In genomic region chr2:161136696-161137324, GRCh38 we compare ENCODE assay signal across 8 cellular contexts. TPM values are rescaled to one million over a fixed set of nuclear protein-coding genes. Genes with fewer than 3 reads are reported as not detected.
DNase-seq lines count a peak whose midpoint lies in the region; ATAC-seq and TF ChIP-seq lines count a peak whose summit lies in the region.

No MANE protein-coding gene starts in this region.

- H3K4me1 Mint-ChIP-seq in natural killer cell, result peaks cover 33 to 48% of the 10 kb centered on the region in 2 donors
- H3K4me1 Mint-ChIP-seq in glutamatergic neuron (ENCODE audit: low read depth, unreplicated experiment), result peaks cover 3% of the 10 kb centered on the region

- DNase-seq in activated T-cell treated with anti-CD3 and anti-CD28 coated beads for 24 hours (ENCODE audit: low read depth) (peak; percentile 33), OCI-M1 (lab: John Stamatoyannopoulos, UW) (peak; percentile 92), dermis blood vessel endothelial cell (peak; percentile 88), natural killer cell (no peak), NCI-H748 treated with DMSO at 0.1 percent for 48 hours (lab: John Stamatoyannopoulos, UW) (no peak), glutamatergic neuron (no peak)
- no peak for DNase-seq in activated T-cell treated with anti-CD3 and anti-CD28 coated beads, Interleukin-2, amount 50 U/mL, for 1 hour

- TF ChIP-seq CTCF in natural killer cell (IDR thresholded peaks at IDR 0.05) (no peak), glutamatergic neuron (IDR thresholded peaks at IDR 0.05; ENCODE audit: partially characterized antibody, unreplicated experiment) (no peak)

- no peaks in the 10 kb centered on the region for H3K36me3 Mint-ChIP-seq in natural killer cell
- H3K36me3 Mint-ChIP-seq in glutamatergic neuron (ENCODE audit: unreplicated experiment), result no peaks in the 10 kb centered on the region

- H3K9me3 Mint-ChIP-seq in natural killer cell (peaks cover 3% of the 10 kb centered on the region in 2 donors), glutamatergic neuron (ENCODE audit: unreplicated experiment) (no peaks in the 10 kb centered on the region)

- peak overlapping the region; percentile 87 to 94 for H3K27ac Mint-ChIP-seq in natural killer cell
- no peak overlapping the region for H3K27ac Mint-ChIP-seq in glutamatergic neuron (ENCODE audit: unreplicated experiment)

- intact Hi-C loops in natural killer cell (cut with micrococcal nuclease), result loop anchor here (2.0 kb wide), 1 partner anchor 24 kb away; the partner anchor contains the start of gene TANK

- ATAC-seq in HG02642 (IDR thresholded peaks at IDR 0.05; ENCODE audit: poor library complexity, unreplicated experiment) (peak; percentile 87), natural killer cell (peak; percentile 88 to 95 (median 93))

- H3K27me3 Mint-ChIP-seq in natural killer cell (ENCODE audit: low read depth in 2 of 2), result peaks cover 3 to 6% of the 10 kb centered on the region in 2 donors
- no peaks in the 10 kb centered on the region for H3K27me3 Mint-ChIP-seq in glutamatergic neuron (ENCODE audit: unreplicated experiment)

- peak overlapping the region; percentile 92 for H3K4me3 Mint-ChIP-seq in natural killer cell
- H3K4me3 Mint-ChIP-seq in glutamatergic neuron (ENCODE audit: unreplicated experiment), result no peak overlapping the region

RNA-seq across cellular contexts. Expression of gene TANK, which starts 23.4 kb away (rescaled TPM):
- total RNA-seq in dermis blood vessel endothelial cell (79.4 and 114 TPM in 2 replicates), natural killer cell (100 to 1,000 TPM in 1 of 3 donors, 10 to 100 TPM in 2; 68.9 to 121 (median 76.1) TPM), glutamatergic neuron (ENCODE audit: unreplicated experiment) (45.9 TPM)

Comparison
In these comparisons a context has a peak if more than half of its experiments do, and no peak if none do; other contexts are left out.
1. DNase-seq: peak in activated T-cell treated with anti-CD3 and anti-CD28 coated beads for 24 hours (single experiment), OCI-M1 (single experiment) and dermis blood vessel endothelial cell (single experiment); none in activated T-cell treated with anti-CD3 and anti-CD28 coated beads, Interleukin-2, amount 50 U/mL, for 1 hour (single experiment), natural killer cell (single experiment), NCI-H748 treated with DMSO at 0.1 percent for 48 hours (single experiment) and glutamatergic neuron (single experiment).